Comparison of ENCODE assay signal across 16 cellular contexts in genomic region chr7:101519324-101520017, GRCh38.
DNase-seq lines count a peak whose midpoint lies in the region; ATAC-seq and TF ChIP-seq lines count a peak whose summit lies in the region.
"Had no signal": no experiment of that assay in that cellular context is flagged by ENCODE, and none has a peak within 500 bp of the region (broad histone marks: within the 10 kb centered on the region; RNA-seq: fewer than 3 reads in every experiment).

No MANE protein-coding gene starts in this region.

- peak; percentile 59 for DNase-seq in AG10803 (ENCODE audit: low read depth)
- DNase-seq in HCEC 1CT: peak; percentile 91
- peak; percentile 27 for DNase-seq in astrocyte of the spinal cord (ENCODE audit: low read depth, low spot score)
- DNase-seq in left kidney (ENCODE audit: low read depth, low spot score): peak; percentile 94
- no peak for DNase-seq in NCI-H128 (lab: John Stamatoyannopoulos, UW; ENCODE audit: unreplicated experiment)
- DNase-seq in inferior parietal cortex (ENCODE audit: extremely low spot score): no peak
- DNase-seq in stimulated activated CD4-positive, alpha-beta T cell treated with anti-CD3 and anti-CD28 coated beads, Interleukin-4, amount 100 ng/mL, for 1 hour: no peak
- DNase-seq: activated CD4-positive, alpha-beta T cell treated with anti-CD3 and anti-CD28 coated beads for 1 hour; activated CD8-positive, alpha-beta memory T cell treated with anti-CD3 and anti-CD28 coated beads, Interleukin-2, amount 50 U/mL, for 48 hours; activated naive CD4-positive, alpha-beta T cell treated with Interleukin-2 at 50 U/mL for 16 hours; CD4-positive, alpha-beta memory T cell; effector memory CD4-positive, alpha-beta T cell; Karpas-422; NCI-H82 had no signal

- TF ChIP-seq CTCF in AG10803 (conservative IDR thresholded peaks at IDR 0.05; ENCODE audit: low read length): no peak
- no peak for TF ChIP-seq CTCF in astrocyte of the spinal cord (IDR thresholded peaks at IDR 0.05; ENCODE audit: low read depth, low read length)

- in situ Hi-C loops in astrocyte of the spinal cord (cut with HindIII; ENCODE audit: low sequenced_read_pairs): no loop called here

- ATAC-seq in GM19455 (IDR thresholded peaks at IDR 0.05; ENCODE audit: unreplicated experiment): no peak
- ATAC-seq: stimulated activated memory B cell treated with anti-CD40 and anti-IgM and Interleukin-4, amounts not matched to agents 10 μg/mL and 1 μg/mL and 100 μg/mL, for 72 hours had no signal

- H3K4me3 ChIP-seq in AG10803 (ENCODE audit: low read length) (no peak overlapping the region), astrocyte of the spinal cord (ENCODE audit: low read depth, low read length) (no peak overlapping the region)

Comparison
In these comparisons a context has a peak if more than half of its experiments do, and no peak if none do; other contexts are left out.
1. DNase-seq: peak in AG10803 (single experiment), HCEC 1CT (single experiment), astrocyte of the spinal cord (single experiment) and left kidney (single experiment); none in NCI-H128 (single experiment), inferior parietal cortex (single experiment) and stimulated activated CD4-positive, alpha-beta T cell treated with anti-CD3 and anti-CD28 coated beads, Interleukin-4, amount 100 ng/mL, for 1 hour (single experiment).